ENCODE assay signal across 7 cellular contexts in genomic region chr17:16865704-16866103, GRCh38.
A peak's percentile ranks its signal among the peaks of the same experiment; 100 is the strongest.
DNase-seq lines count a peak whose midpoint lies in the region; ATAC-seq and TF ChIP-seq lines count a peak whose summit lies in the region.
"Not testable (repeated sequence)": the region's sequence is repeated elsewhere in the genome, so short reads cannot be mapped to it uniquely, and the experiment has no call there.

No MANE protein-coding gene starts in this region.

- H3K36me3 ChIP-seq in Caco-2 (ENCODE audit: control insufficient read depth, insufficient read depth, low read length); RWPE2 (ENCODE audit: low read depth); heart left ventricle; liver (ENCODE audit: control insufficient read depth in 4 of 4, insufficient read depth in 3 of 4, low read depth in 1 of 4, low read length in 3 of 4): not testable (repeated sequence)

- CTCF ChIA-PET in Caco-2 (lab: Charles Lee): not testable (repeated sequence)

- not testable (repeated sequence) for H3K9ac ChIP-seq in liver (ENCODE audit: low read depth in 1 of 2, low read length in 2 of 2)

- 80 to 100% (median 85%) methylated on average over 1 of the region's 8 CpGs for WGBS in heart left ventricle, 4 donors
- 42% methylated on average over 1 of the region's 8 CpGs for WGBS in liver

- not testable (repeated sequence) for H3K4me3 Mint-ChIP-seq in Caco-2 (ENCODE audit: unreplicated experiment)
- H3K4me3 Mint-ChIP-seq in HFFc6: peak overlapping the region; percentile 34; the same call in 1 of the 2 replicates

- TF ChIP-seq POLR2A in heart left ventricle (IDR thresholded peaks at IDR 0.05): not testable (repeated sequence)

- H3K27ac ChIP-seq in RWPE2 (ENCODE audit: poor library complexity, severe bottlenecking): peak overlapping the region; percentile 31
- H3K27ac ChIP-seq in heart left ventricle: not testable (repeated sequence)
- peak overlapping the region in 1 of 2 donors; percentile 78 for H3K27ac ChIP-seq in liver (ENCODE audit: low read depth in 1 of 2, low read length in 2 of 2)

- peak; percentile 1; the same call in 1 of the 3 replicates for ATAC-seq in RWPE2 (ENCODE audit: low read depth)
- peak; percentile 85 to 93 (median 90) for ATAC-seq in heart left ventricle

- not testable (repeated sequence) for H3K4me1 ChIP-seq in Caco-2; RWPE2 (ENCODE audit: insufficient read depth, poor library complexity, severe bottlenecking); heart left ventricle; liver (ENCODE audit: control insufficient read depth in 4 of 4, insufficient read depth in 4 of 4, low read length in 3 of 4)

- H3K27ac Mint-ChIP-seq in Caco-2 (ENCODE audit: unreplicated experiment) (peak overlapping the region; percentile 45), HFFc6 (peak overlapping the region; percentile 67)

- not testable (repeated sequence) for H3K9me3 Mint-ChIP-seq in Caco-2 (ENCODE audit: unreplicated experiment); HFFc6

- not testable (repeated sequence) for H3K27me3 ChIP-seq in Caco-2 (replicated peaks; ENCODE audit: control insufficient read depth, insufficient read depth, low read length); RWPE2 (ENCODE audit: insufficient read depth, poor library complexity, severe bottlenecking); heart left ventricle; liver (ENCODE audit: control insufficient read depth in 4 of 4, insufficient read depth in 4 of 4, low read length in 3 of 4)

- not testable (repeated sequence) for H3K4me3 ChIP-seq in Caco-2 (ENCODE audit: low read depth, low read length); RWPE2 (ENCODE audit: severe bottlenecking); epithelial cell of esophagus (ENCODE audit: low read length); heart left ventricle; liver (ENCODE audit: low read depth in 1 of 3, low read length in 3 of 3)

- not testable (repeated sequence) for TF ChIP-seq CTCF in Caco-2 (IDR thresholded peaks at IDR 0.05; ENCODE audit: insufficient read depth in 1 of 2, low read depth in 1 of 2, low read length in 1 of 2, severe bottlenecking in 1 of 2, unreplicated experiment in 1 of 2); RWPE2 (IDR thresholded peaks at IDR 0.05; ENCODE audit: poor library complexity, severe bottlenecking); epithelial cell of esophagus (IDR thresholded peaks at IDR 0.05; ENCODE audit: insufficient read depth, low read depth, low read length, missing control alignments); heart left ventricle (IDR thresholded peaks at IDR 0.05); liver (IDR thresholded peaks at IDR 0.05; ENCODE audit: low read depth, low read length, missing input control)
- peak; percentile 24; the same call in 1 of the 2 replicates for TF ChIP-seq CTCF in HFFc6 (IDR thresholded peaks at IDR 0.05)

- intact Hi-C loops in Caco-2 (cut with micrococcal nuclease; ENCODE audit: unreplicated experiment); heart left ventricle (cut with DNase I): not testable (repeated sequence)

- POLR2A ChIA-PET in Caco-2 (lab: Charles Lee): not testable (repeated sequence)

- H3K9me3 ChIP-seq in Caco-2; RWPE2 (ENCODE audit: severe bottlenecking); heart left ventricle; liver (ENCODE audit: control insufficient read depth in 4 of 4, low read length in 3 of 4): not testable (repeated sequence)

- not testable (repeated sequence) for H3K36me3 Mint-ChIP-seq in Caco-2 (ENCODE audit: insufficient read depth, unreplicated experiment); HFFc6 (ENCODE audit: low read depth)

- not testable (repeated sequence) for H3K4me1 Mint-ChIP-seq in Caco-2 (ENCODE audit: low read depth, unreplicated experiment)
- H3K4me1 Mint-ChIP-seq in HFFc6 (ENCODE audit: low read depth): peaks cover 21% of the 10 kb centered on the region

- not testable (repeated sequence) for H3K27me3 Mint-ChIP-seq in Caco-2 (ENCODE audit: insufficient read depth, unreplicated experiment); HFFc6 (ENCODE audit: insufficient read depth)

- peak; percentile 15 to 37 for TF ChIP-seq RAD21 in liver (IDR thresholded peaks at IDR 0.05)

- DNase-seq in Caco-2; HFFc6; RWPE2 (ENCODE audit: low spot score); heart left ventricle: not testable (repeated sequence)
- DNase-seq in epithelial cell of esophagus (ENCODE audit: low read depth): peak; percentile 27
- peak; percentile 14 for DNase-seq in pons (ENCODE audit: low spot score)

- BruUV-seq in Caco-2 (replicated peaks; lab: Mats Ljungman, UMichigan): TSS peak; percentile 99

TF ChIP-seq in liver, 16 proteins besides CTCF, POLR2A, EP300 and RAD21:
- peak; percentile 62 to 68 for TF ChIP-seq RXRA (IDR thresholded peaks at IDR 0.05)
- peak; percentile 55 for TF ChIP-seq SP1 (IDR thresholded peaks at IDR 0.05)
- TF ChIP-seq REST (IDR thresholded peaks at IDR 0.05): peak; percentile 23
- TF ChIP-seq HNF4A (conservative IDR thresholded peaks at IDR 0.05): peak; percentile 61 to 72
TF ChIP-seq in liver: peak in this region for 4; not testable (repeated sequence) for 12.
